Comparison of ENCODE assay signal across 23 cellular contexts in the genomic region with DNA sequence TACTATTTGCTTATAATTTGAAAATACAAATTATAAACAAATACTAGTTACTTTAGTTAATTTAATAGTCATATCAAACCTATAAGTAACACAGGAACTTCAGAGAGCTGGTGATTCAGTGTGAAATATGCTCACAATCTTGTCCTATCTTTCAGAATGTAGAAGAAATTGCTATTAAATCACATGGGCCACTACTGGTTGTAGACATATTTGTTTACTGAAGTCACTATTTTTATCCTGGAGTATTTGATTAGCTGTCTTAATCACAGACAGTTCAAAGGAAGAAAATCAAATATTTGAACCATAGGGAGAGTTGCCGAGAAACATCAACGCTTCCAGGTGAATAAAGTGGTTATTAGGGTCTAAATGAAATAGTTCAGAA.
DNase-seq lines count a peak whose midpoint lies in the region; ATAC-seq, FAIRE-seq and TF ChIP-seq lines count a peak whose summit lies in the region.
"Had no signal": no experiment of that assay in that cellular context is flagged by ENCODE, and none has a peak within 500 bp of the region (broad histone marks: within the 10 kb centered on the region; RNA-seq: fewer than 3 reads in every experiment).

No MANE protein-coding gene starts in this region.

- TF ChIP-seq POLR2A in right lobe of liver (IDR thresholded peaks at IDR 0.05) (no peak), HepG2 (IDR thresholded peaks at IDR 0.05; ENCODE audit: insufficient read depth in 1 of 2, low read depth in 2 of 2, low read length in 2 of 2) (no peak)

- no peaks in the 10 kb centered on the region for H3K79me2 ChIP-seq in HepG2 (ENCODE audit: insufficient read depth, low read length)

- TF ChIP-seq CTCF in right lobe of liver (IDR thresholded peaks at IDR 0.05) (no peak), HepG2 (CRISPR knock-in tag; IDR thresholded peaks at IDR 0.05) (no peak), RWPE2 (IDR thresholded peaks at IDR 0.05; ENCODE audit: poor library complexity, severe bottlenecking) (no peak)

- DNase-seq in right lobe of liver, result no peak
- no peak for DNase-seq in HepG2 (ENCODE audit: low spot score)
- DNase-seq in RWPE2 (ENCODE audit: low spot score), result no peak
- DNase-seq in iris pigment epithelial cell (ENCODE audit: low read depth), result peak; percentile 38
- DNase-seq in HuH-7 (ENCODE audit: low spot score), result no peak
- no peak for DNase-seq in NCI-H510A (lab: John Stamatoyannopoulos, UW)
- DNase-seq: AML-193, DMS79, MV-4-11, NCI-H1105 treated with DMSO at 0.1 percent for 48 hours, NCI-H2081, NCI-H2171, NCI-H345, NCI-H524 treated with DMSO at 0.1 percent for 48 hours, Right ventricle myocardium superior, SK-N-SH had no signal

- FAIRE-seq in HepG2 (lab: Jason Lieb, UNC), result no peak
- FAIRE-seq: D721Med, GM12878 had no signal

- intact Hi-C loops in right lobe of liver (cut with DNase I) (no loop called here), HepG2 (cut with micrococcal nuclease; ENCODE audit: unreplicated experiment) (no loop called here)

- no peak for TF ChIP-seq EP300 in HepG2 (IDR thresholded peaks at IDR 0.05; ENCODE audit: low read depth in 2 of 2, low read length in 2 of 2)
- no peak for TF ChIP-seq EP300 in HepG2 (CRISPR knock-in tag; IDR thresholded peaks at IDR 0.05; ENCODE audit: borderline replicate concordance)

- H3K27me3 ChIP-seq in right lobe of liver (no peaks in the 10 kb centered on the region), HepG2 (ENCODE audit: control insufficient read depth in 1 of 2, insufficient read depth in 2 of 2, low read length in 2 of 2) (no peaks in the 10 kb centered on the region), RWPE2 (ENCODE audit: insufficient read depth, poor library complexity, severe bottlenecking) (no peaks in the 10 kb centered on the region)

- no peaks in the 10 kb centered on the region for H3K36me3 ChIP-seq in right lobe of liver
- no peaks in the 10 kb centered on the region for H3K36me3 ChIP-seq in HepG2 (replicated peaks in 1 of 2; ENCODE audit: control insufficient read depth in 1 of 2, insufficient read depth in 2 of 2, low read length in 2 of 2)
- no peaks in the 10 kb centered on the region for H3K36me3 ChIP-seq in RWPE2 (ENCODE audit: low read depth)
- H3K36me3 ChIP-seq: HAP-1 had no signal

- H4K20me1 ChIP-seq in HepG2 (ENCODE audit: insufficient read depth, low read length), result no peaks in the 10 kb centered on the region

- no peak overlapping the region for H3K4me2 ChIP-seq in HepG2 (ENCODE audit: low read depth, low read length)
- H3K4me2 ChIP-seq: KMS-11 had no signal

- in situ Hi-C loops in HepG2 (cut with HindIII; ENCODE audit: extremely low pct_ligation_motif_present, low pct_unique_long_range_greater_than_20kb), result no loop called here

- H3K9ac ChIP-seq in HepG2 (ENCODE audit: insufficient read depth, low read depth, low read length), result no peak overlapping the region
- H3K9ac ChIP-seq: KMS-11, SK-N-SH had no signal

- 8% methylated on average over 2 of the region's 2 CpGs for WGBS in right lobe of liver (ENCODE audit: insufficient coverage, low coverage, low lambda C conversion rate, missing lambda C conversion rate)
- WGBS in HepG2 (ENCODE audit: low lambda C conversion rate), result 15% methylated on average over 2 of the region's 2 CpGs

- POLR2A ChIA-PET in HepG2 (lab: Yijun Ruan, JAX), result no interaction called here

- no peak for TF ChIP-seq RAD21 in HepG2 (CRISPR knock-in tag; IDR thresholded peaks at IDR 0.05)

- no peak overlapping the region for H3K4me3 ChIP-seq in right lobe of liver
- H3K4me3 ChIP-seq in HepG2 (replicated peaks in 1 of 3; ENCODE audit: insufficient read depth in 1 of 3, low read depth in 2 of 3, low read length in 3 of 3), result no peak overlapping the region
- H3K4me3 ChIP-seq in RWPE2 (ENCODE audit: severe bottlenecking), result no peak overlapping the region
- H3K4me3 ChIP-seq: GM12878, HAP-1 had no signal

- ATAC-seq in right lobe of liver, result peak in 3 of 4 donors; percentile 54 to 81 (median 76)
- ATAC-seq in HepG2, result no peak
- ATAC-seq in RWPE2 (ENCODE audit: low read depth), result no peak
- no peak for ATAC-seq in HG02981 (IDR thresholded peaks at IDR 0.05; ENCODE audit: unreplicated experiment)
- ATAC-seq: GM12878 had no signal

- H3K27ac ChIP-seq in right lobe of liver (no peak overlapping the region), HepG2 (ENCODE audit: extremely low read length, insufficient read depth, low read length) (no peak overlapping the region), RWPE2 (ENCODE audit: poor library complexity, severe bottlenecking) (peak overlapping the region; percentile 30)
- H3K27ac ChIP-seq: C4-2B, HL-60, KMS-11 had no signal

- BruUV-seq in HepG2 (replicated peaks; lab: Mats Ljungman, UMichigan), result no TSS peak

- CTCF ChIA-PET in HepG2 (lab: Yijun Ruan, JAX; ENCODE audit: low intra/inter-chr PET ratio, low total read pairs), result no interaction called here

- H3K4me1 ChIP-seq in right lobe of liver (peaks cover 0 to 16% (median 4%) of the 10 kb centered on the region in 4 donors), HepG2 (ENCODE audit: insufficient read depth, low read length) (no peaks in the 10 kb centered on the region), RWPE2 (ENCODE audit: insufficient read depth, poor library complexity, severe bottlenecking) (peaks cover 9% of the 10 kb centered on the region)

- H3K9me3 ChIP-seq in right lobe of liver (no peaks in the 10 kb centered on the region), HepG2 (ENCODE audit: low read length) (no peaks in the 10 kb centered on the region), RWPE2 (ENCODE audit: severe bottlenecking) (no peaks in the 10 kb centered on the region)
- H3K9me3 ChIP-seq: HAP-1, SK-N-SH had no signal

- no peak overlapping the region for H2AFZ ChIP-seq in HepG2 (ENCODE audit: low read length)

TF ChIP-seq in HepG2, 621 proteins besides CTCF, POLR2A, EP300 and RAD21:
- TF ChIP-seq ZNF550 (CRISPR knock-in tag; IDR thresholded peaks at IDR 0.05; ENCODE audit: borderline replicate concordance) (no peak), ZNF879 (CRISPR knock-in tag; IDR thresholded peaks at IDR 0.05) (no peak), POLR2G (IDR thresholded peaks at IDR 0.05; ENCODE audit: low read depth, low read length) (no peak)
- TF ChIP-seq, protein P1, sequence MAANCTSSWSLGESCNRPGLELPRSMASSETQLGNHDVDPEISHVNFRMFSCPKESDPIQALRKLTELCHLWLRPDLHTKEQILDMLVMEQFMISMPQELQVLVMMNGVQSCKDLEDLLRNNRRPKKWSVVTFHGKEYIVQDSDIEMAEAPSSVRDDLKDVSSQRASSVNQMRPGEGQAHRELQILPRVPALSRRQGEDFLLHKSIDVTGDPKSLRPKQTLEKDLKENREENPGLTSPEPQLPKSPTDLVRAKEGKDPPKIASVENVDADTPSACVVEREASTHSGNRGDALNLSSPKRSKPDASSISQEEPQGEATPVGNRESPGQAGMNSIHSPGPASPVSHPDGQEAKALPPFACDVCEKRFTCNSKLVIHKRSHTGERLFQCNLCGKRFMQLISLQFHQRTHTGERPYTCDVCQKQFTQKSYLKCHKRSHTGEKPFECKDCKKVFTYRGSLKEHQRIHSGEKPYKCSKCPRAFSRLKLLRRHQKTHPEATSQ (CRISPR knock-in tag; IDR thresholded peaks at IDR 0.05; ENCODE audit: borderline replicate concordance), result no peak

Comparison
In these comparisons a context has a peak if more than half of its experiments do, and no peak if none do; other contexts are left out.
1. ATAC-seq: peak in right lobe of liver (3 of 4); none in HepG2 (single experiment), RWPE2 (single experiment) and HG02981 (single experiment).